In genomic region chr3:29255854-29256696, GRCh38 we compare ENCODE assay signal across 18 cellular contexts. TPM values are rescaled to one million over a fixed set of nuclear protein-coding genes. Genes with fewer than 3 reads are reported as not detected.
DNase-seq lines count a peak whose midpoint lies in the region; ATAC-seq and TF ChIP-seq lines count a peak whose summit lies in the region.
"Had no signal": no experiment of that assay in that cellular context is flagged by ENCODE, and none has a peak within 500 bp of the region (broad histone marks: within the 10 kb centered on the region; RNA-seq: fewer than 3 reads in every experiment).

No MANE protein-coding gene starts in this region.

- no peaks in the 10 kb centered on the region for H4K20me1 ChIP-seq in GM23338 (replicated peaks; ENCODE audit: insufficient read depth)
- H4K20me1 ChIP-seq: BLaER1 treated with 17β-estradiol and CSF1 and Interleukin-3, amounts not matched to agents 10 nM and 100 nM had no signal

- H3K4me3 Mint-ChIP-seq in GM23338: no peak overlapping the region
- H3K4me3 Mint-ChIP-seq: activated CD4-positive, alpha-beta T cell treated with anti-CD3 and anti-CD28 coated beads, Interleukin-2, amount 10 ng/mL, durations not matched to agents 7 days and 5 days; neural crest cell had no signal

- H3K9me2 ChIP-seq in GM23338 (ENCODE audit: insufficient read depth): peaks cover 3% of the 10 kb centered on the region; the same call in 1 of the 2 replicates

- H3K27me3 ChIP-seq in GM23338 (ENCODE audit: insufficient read depth): no peaks in the 10 kb centered on the region
- H3K27me3 ChIP-seq: adrenal gland; BLaER1 treated with 17β-estradiol and CSF1 and Interleukin-3, amounts not matched to agents 10 nM and 100 nM; sigmoid colon had no signal

- ATAC-seq in GM18868 (IDR thresholded peaks at IDR 0.05; ENCODE audit: unreplicated experiment) (peak; percentile 93), GM23338 (no peak), GM19452 (IDR thresholded peaks at IDR 0.05; ENCODE audit: unreplicated experiment) (no peak)
- ATAC-seq: Panc1 had no signal

- no peaks in the 10 kb centered on the region for H3K79me2 ChIP-seq in GM23338 (replicated peaks; ENCODE audit: insufficient read depth)

- H2AFZ ChIP-seq in GM23338: no peak overlapping the region

- DNase-seq in HT1080 (ENCODE audit: low read depth) (peak; percentile 58), astrocyte of the hippocampus (ENCODE audit: low read depth, low spot score) (peak; percentile 35), renal cortical epithelial cell (ENCODE audit: low read depth) (peak; percentile 59), GM23338 (ENCODE audit: low spot score) (no peak), SKM-1 treated with dmso at 0.1 percent for 144 hours (lab: John Stamatoyannopoulos, UW; ENCODE audit: unreplicated experiment) (no peak)
- DNase-seq: activated CD4-positive, alpha-beta T cell treated with anti-CD3 and anti-CD28 coated beads, Interleukin-2, amount 10 ng/mL, durations not matched to agents 7 days and 5 days; activated T-cell treated with anti-CD3 and anti-CD28 coated beads, Interleukin-2, amount 50 U/mL, for 48 hours; NCI-H345; sigmoid colon; stimulated activated naive CD4-positive, alpha-beta T cell treated with Interleukin-2 at 50 U/mL for 16 hours had no signal

- no peaks in the 10 kb centered on the region for H3K9me3 Mint-ChIP-seq in GM23338
- H3K9me3 Mint-ChIP-seq: activated CD4-positive, alpha-beta T cell treated with anti-CD3 and anti-CD28 coated beads, Interleukin-2, amount 10 ng/mL, durations not matched to agents 7 days and 5 days; neural crest cell had no signal

- H3K4me2 ChIP-seq in GM23338: no peak overlapping the region
- H3K4me2 ChIP-seq: BLaER1 treated with 17β-estradiol and CSF1 and Interleukin-3, amounts not matched to agents 10 nM and 100 nM had no signal

- peaks cover 5% of the 10 kb centered on the region; the same call in 2 of the 3 replicates for H3K4me1 Mint-ChIP-seq in GM23338
- H3K4me1 Mint-ChIP-seq: neural crest cell had no signal

- H3K27ac ChIP-seq in GM23338 (ENCODE audit: low read depth): no peak overlapping the region
- H3K27ac ChIP-seq: adrenal gland; BLaER1 treated with 17β-estradiol and CSF1 and Interleukin-3, amounts not matched to agents 10 nM and 100 nM; sigmoid colon had no signal

- no peaks in the 10 kb centered on the region for H3K36me3 ChIP-seq in GM23338 (ENCODE audit: insufficient read depth)
- H3K36me3 ChIP-seq: adrenal gland; BLaER1 treated with 17β-estradiol and CSF1 and Interleukin-3, amounts not matched to agents 10 nM and 100 nM; HAP-1; sigmoid colon had no signal

- no peak for TF ChIP-seq CTCF in GM23338 (conservative IDR thresholded peaks at IDR 0.05; ENCODE audit: low read depth in 2 of 2)

- H3F3A ChIP-seq in GM23338 (replicated peaks; ENCODE audit: low read depth): no peaks in the 10 kb centered on the region

- H3K4me1 ChIP-seq in GM23338 (ENCODE audit: insufficient read depth): no peaks in the 10 kb centered on the region
- H3K4me1 ChIP-seq: adrenal gland; BLaER1 treated with 17β-estradiol and CSF1 and Interleukin-3, amounts not matched to agents 10 nM and 100 nM; HAP-1; sigmoid colon had no signal

- no peaks in the 10 kb centered on the region for H3K36me3 Mint-ChIP-seq in GM23338 (ENCODE audit: low read depth)

- no peak overlapping the region for H3K4me3 ChIP-seq in GM23338
- H3K4me3 ChIP-seq: adrenal gland; BLaER1 treated with 17β-estradiol and CSF1 and Interleukin-3, amounts not matched to agents 10 nM and 100 nM; HAP-1; lung; sigmoid colon had no signal

- H3K27me3 Mint-ChIP-seq in GM23338 (ENCODE audit: insufficient read depth, low read depth, poor library complexity): no peaks in the 10 kb centered on the region
- H3K27me3 Mint-ChIP-seq: activated CD4-positive, alpha-beta T cell treated with anti-CD3 and anti-CD28 coated beads, Interleukin-2, amount 10 ng/mL, durations not matched to agents 7 days and 5 days had no signal

- H3K27ac Mint-ChIP-seq in GM23338: no peak overlapping the region
- H3K27ac Mint-ChIP-seq: activated CD4-positive, alpha-beta T cell treated with anti-CD3 and anti-CD28 coated beads, Interleukin-2, amount 10 ng/mL, durations not matched to agents 7 days and 5 days had no signal

TF ChIP-seq in GM23338, 12 proteins besides CTCF, POLR2A, EP300 and RAD21 (continues in another document):
- TF ChIP-seq POLR2AphosphoS5 (IDR thresholded peaks at IDR 0.05; ENCODE audit: low read depth): no peak
- TF ChIP-seq STAT1 (IDR thresholded peaks at IDR 0.05; ENCODE audit: unreplicated experiment): no peak
- TF ChIP-seq EZH2phosphoT487 (IDR thresholded peaks at IDR 0.05; ENCODE audit: unreplicated experiment): no peak
- TF ChIP-seq JUNB (IDR thresholded peaks at IDR 0.05; ENCODE audit: unreplicated experiment): no peak
- no peak for TF ChIP-seq ZNF114 (CRISPR knock-in tag; IDR thresholded peaks at IDR 0.05)
- no peak for TF ChIP-seq REST (IDR thresholded peaks at IDR 0.05; ENCODE audit: unreplicated experiment)
- no peak for TF ChIP-seq NANOG (IDR thresholded peaks at IDR 0.05; ENCODE audit: borderline replicate concordance)
- no peak for TF ChIP-seq ETS1 (IDR thresholded peaks at IDR 0.05)
- no peak for TF ChIP-seq EZH2 (IDR thresholded peaks at IDR 0.05; ENCODE audit: low read depth, unreplicated experiment)
- no peak for TF ChIP-seq CREB1 (CRISPR knock-in tag; IDR thresholded peaks at IDR 0.05; ENCODE audit: low read depth)

RNA-seq across cellular contexts. Expression of gene RBMS3, which starts 24.8 kb away (rescaled TPM):
- total RNA-seq in HT1080 (2014; rRNA removed; shearing (Covaris generic)): 9.9 and 19.6 TPM in 2 replicates
- polyA plus RNA-seq in HT1080 (2015; cell fraction: cytosol; rRNA removed): 4.9 and 6.1 TPM in 2 replicates
- 9.5 and 11.8 TPM in 2 replicates for polyA plus RNA-seq in HT1080 (2015; cell fraction: nucleus; rRNA removed)
- total RNA-seq in renal cortical epithelial cell: 26.7 and 38.6 TPM in 2 replicates
- 3.2 and 5.5 TPM in 2 replicates for total RNA-seq in GM23338 (2014; rRNA removed; shearing (Covaris generic))
- polyA plus RNA-seq in GM23338 (2016; fragmentation: Nextera tagmentation; extraction: Ambion mirVana): 4.4 and 7.4 TPM in 2 replicates

Comparison
In these comparisons a context has a peak if more than half of its experiments do, and no peak if none do; other contexts are left out.
1. DNase-seq: peak in HT1080 (single experiment), astrocyte of the hippocampus (single experiment) and renal cortical epithelial cell (single experiment); none in GM23338 (single experiment) and SKM-1 treated with dmso at 0.1 percent for 144 hours (single experiment).